In genomic region chr19:52516191-52516590, GRCh38 we compare ENCODE assay signal across 28 cellular contexts.
"Had no signal": no experiment of that assay in that cellular context is flagged by ENCODE, and none has a peak within 500 bp of the region (broad histone marks: within the 10 kb centered on the region; RNA-seq: fewer than 3 reads in every experiment).

No MANE protein-coding gene starts in this region.

- H3K36me3 ChIP-seq: brain microvascular endothelial cell, colonic mucosa had no signal

- H3K4me3 ChIP-seq: colonic mucosa had no signal

- H3K27me3 ChIP-seq: brain microvascular endothelial cell, colonic mucosa had no signal

- H3K27ac ChIP-seq: brain microvascular endothelial cell, colonic mucosa, WERI-Rb-1 had no signal

- H3K4me1 ChIP-seq: colonic mucosa had no signal

- H3K27me3 Mint-ChIP-seq: activated CD4-positive, alpha-beta T cell treated with anti-CD3 and anti-CD28 coated beads for 36 hours; activated CD4-positive, alpha-beta T cell treated with anti-CD3 and anti-CD28 coated beads, Interleukin-2, amount 10 ng/mL, durations not matched to agents 24 days and 14 days; activated CD8-positive, alpha-beta memory T cell treated with anti-CD3 and anti-CD28 coated beads, Interleukin-2, amount 10 ng/mL, durations not matched to agents 7 days and 5 days; T-helper 17 cell had no signal

- H3K4me3 Mint-ChIP-seq: activated CD4-positive, alpha-beta memory T cell treated with anti-CD3 and anti-CD28 coated beads for 36 hours; activated CD4-positive, alpha-beta T cell treated with anti-CD3 and anti-CD28 coated beads for 36 hours; activated CD4-positive, alpha-beta T cell treated with anti-CD3 and anti-CD28 coated beads, Interleukin-2, amount 10 ng/mL, durations not matched to agents 24 days and 14 days; activated CD8-positive, alpha-beta memory T cell treated with anti-CD3 and anti-CD28 coated beads, Interleukin-2, amount 10 ng/mL, durations not matched to agents 7 days and 5 days; activated CD8-positive, alpha-beta T cell treated with anti-CD3 and anti-CD28 coated beads, Interleukin-2, amount 10 ng/mL, durations not matched to agents 7 days and 5 days; activated naive CD8-positive, alpha-beta T cell; activated T-cell treated with anti-CD3 and anti-CD28 coated beads, Interleukin-2, amount 50 U/mL, for 24 hours; activated T-cell treated with anti-CD3 and anti-CD28 coated beads, Interleukin-2, amount 50 U/mL, for 72 hours; T-helper 17 cell; T-helper 2 cell treated with Interferon-gamma antibody and Interleukin-4, amounts not matched to agents 5 μg/mL and 100 μg/mL, for 36 hours had no signal

- H3K9me3 ChIP-seq: colonic mucosa had no signal

- ATAC-seq: activated CD4-positive, alpha-beta T cell treated with anti-CD3 and anti-CD28 coated beads for 36 hours; activated CD8-positive, alpha-beta memory T cell treated with anti-CD3 and anti-CD28 coated beads, Interleukin-2, amount 10 ng/mL, durations not matched to agents 7 days and 5 days; activated CD8-positive, alpha-beta T cell treated with anti-CD3 and anti-CD28 coated beads, Interleukin-2, amount 10 ng/mL, durations not matched to agents 7 days and 5 days; activated T-cell treated with anti-CD3 and anti-CD28 coated beads, Interleukin-2, amount 50 U/mL, for 72 hours; esophagus mucosa; T-helper 17 cell had no signal

- H3K27ac Mint-ChIP-seq: activated CD4-positive, alpha-beta memory T cell treated with anti-CD3 and anti-CD28 coated beads for 36 hours; activated CD4-positive, alpha-beta T cell treated with anti-CD3 and anti-CD28 coated beads for 36 hours; activated CD4-positive, alpha-beta T cell treated with anti-CD3 and anti-CD28 coated beads, Interleukin-2, amount 10 ng/mL, durations not matched to agents 24 days and 14 days; activated CD8-positive, alpha-beta memory T cell treated with anti-CD3 and anti-CD28 coated beads, Interleukin-2, amount 10 ng/mL, durations not matched to agents 7 days and 5 days; activated CD8-positive, alpha-beta T cell treated with anti-CD3 and anti-CD28 coated beads, Interleukin-2, amount 10 ng/mL, durations not matched to agents 7 days and 5 days; activated naive CD8-positive, alpha-beta T cell; activated T-cell treated with anti-CD3 and anti-CD28 coated beads, Interleukin-2, amount 50 U/mL, for 24 hours; activated T-cell treated with anti-CD3 and anti-CD28 coated beads, Interleukin-2, amount 50 U/mL, for 72 hours; T-helper 17 cell; T-helper 2 cell treated with Interferon-gamma antibody and Interleukin-4, amounts not matched to agents 5 μg/mL and 100 μg/mL, for 36 hours had no signal

- H3K4me1 Mint-ChIP-seq: activated CD4-positive, alpha-beta T cell treated with anti-CD3 and anti-CD28 coated beads for 36 hours; T-helper 17 cell had no signal

- DNase-seq: activated CD4-positive, alpha-beta memory T cell treated with anti-CD3 and anti-CD28 coated beads for 36 hours; activated CD4-positive, alpha-beta T cell treated with anti-CD3 and anti-CD28 coated beads for 36 hours; activated CD4-positive, alpha-beta T cell treated with anti-CD3 and anti-CD28 coated beads, Interleukin-2, amount 10 ng/mL, durations not matched to agents 24 days and 14 days; activated CD4-positive, CD25-positive, alpha-beta regulatory T cell; activated CD4-positive, CD25-positive, alpha-beta regulatory T cell treated with anti-CD3 and anti-CD28 coated beads, Interleukin-2, amount 50 U/mL, for 72 hours; activated CD8-positive, alpha-beta memory T cell treated with anti-CD3 and anti-CD28 coated beads, Interleukin-2, amount 10 ng/mL, durations not matched to agents 7 days and 5 days; activated CD8-positive, alpha-beta memory T cell treated with anti-CD3 and anti-CD28 coated beads, Interleukin-2, amount 50 U/mL, for 4 hours; activated CD8-positive, alpha-beta T cell treated with anti-CD3 and anti-CD28 coated beads, Interleukin-2, amount 10 ng/mL, durations not matched to agents 7 days and 5 days; activated gamma-delta T cell; activated naive CD4-positive, alpha-beta T cell; activated naive CD4-positive, alpha-beta T cell treated with anti-CD3 and anti-CD28 coated beads, Interleukin-2, amount 50 U/mL, for 16 hours; activated T-cell treated with anti-CD3 and anti-CD28 coated beads, Interleukin-2, amount 50 U/mL, for 24 hours; activated T-cell treated with anti-CD3 and anti-CD28 coated beads, Interleukin-2, amount 50 U/mL, for 72 hours; amniotic stem cell; anterior cingulate cortex; brain microvascular endothelial cell; central memory CD4-positive, alpha-beta T cell; cerebellar nuclear complex; colonic mucosa; effector CD8-positive, alpha-beta T cell; foreskin fibroblast; T-helper 1 cell; T-helper 17 cell; T1000; WERI-Rb-1 had no signal
